Comparison of ENCODE assay signal across 11 cellular contexts in genomic region chr18:9595197-9595596, GRCh38. TPM values are rescaled to one million over a fixed set of nuclear protein-coding genes. Genes with fewer than 3 reads are reported as not detected.
DNase-seq lines count a peak whose midpoint lies in the region; ATAC-seq and TF ChIP-seq lines count a peak whose summit lies in the region.
"Had no signal": no experiment of that assay in that cellular context is flagged by ENCODE, and none has a peak within 500 bp of the region (broad histone marks: within the 10 kb centered on the region; RNA-seq: fewer than 3 reads in every experiment).

No MANE protein-coding gene starts in this region.

- peaks cover 0 to 8% (median 0%) of the 10 kb centered on the region in 3 donors for H3K9me3 ChIP-seq in esophagus squamous epithelium
- H3K9me3 ChIP-seq in adrenal gland (replicated peaks in 1 of 3) = peaks cover 0 to 3% (median 0%) of the 10 kb centered on the region in 3 donors

- DNase-seq in HT-29 (ENCODE audit: low spot score) = peak; percentile 19
- DNase-seq in esophagus squamous epithelium (lab: John Stamatoyannopoulos, UW) = no peak
- DNase-seq in stimulated activated effector memory CD8-positive, alpha-beta T cell treated with anti-CD3 and anti-CD28 coated beads, Interleukin-12 subunit alpha, Interleukin-12 subunit beta, amount 100 ng/mL, for 72 hours (ENCODE audit: low spot score in 2 of 2) = no peak
- no peak for DNase-seq in retina
- DNase-seq in NCI-H69 (lab: John Stamatoyannopoulos, UW) = no peak
- DNase-seq in NCI-H2029 (lab: John Stamatoyannopoulos, UW) = no peak
- DNase-seq in adrenal gland = no peak
- DNase-seq: erythroblast, NCI-H1694 had no signal

- TF ChIP-seq CTCF in esophagus squamous epithelium (IDR thresholded peaks at IDR 0.05) = no peak
- no peak for TF ChIP-seq CTCF in adrenal gland (IDR thresholded peaks at IDR 0.05)

- peaks cover 38% of the 10 kb centered on the region for H3K36me3 Mint-ChIP-seq in stimulated activated effector memory CD8-positive, alpha-beta T cell treated with anti-CD3 and anti-CD28 coated beads, Interleukin-12 subunit alpha, Interleukin-12 subunit beta, amount 100 ng/mL, for 72 hours

- H3K36me3 ChIP-seq in esophagus squamous epithelium (peaks cover 0 to 60% (median 5%) of the 10 kb centered on the region in 3 donors), adrenal gland (replicated peaks in 1 of 2) (peaks cover 0 to 7% of the 10 kb centered on the region in 2 donors)

- TF ChIP-seq POLR2A in esophagus squamous epithelium (IDR thresholded peaks at IDR 0.05) = no peak
- TF ChIP-seq POLR2A in adrenal gland (IDR thresholded peaks at IDR 0.05) = no peak

- H3K4me1 ChIP-seq in esophagus squamous epithelium = peaks cover 3 to 55% (median 21%) of the 10 kb centered on the region in 3 donors
- H3K4me1 ChIP-seq in adrenal gland (replicated peaks in 1 of 2) = peaks cover 10 to 22% of the 10 kb centered on the region in 2 donors

- peaks cover 39% of the 10 kb centered on the region for H3K4me1 Mint-ChIP-seq in stimulated activated effector memory CD8-positive, alpha-beta T cell treated with anti-CD3 and anti-CD28 coated beads, Interleukin-12 subunit alpha, Interleukin-12 subunit beta, amount 100 ng/mL, for 72 hours

- peak; percentile 9 for ATAC-seq in GM21619 (IDR thresholded peaks at IDR 0.05; ENCODE audit: unreplicated experiment)
- no peak for ATAC-seq in stimulated activated effector memory CD8-positive, alpha-beta T cell treated with anti-CD3 and anti-CD28 coated beads, Interleukin-12 subunit alpha, Interleukin-12 subunit beta, amount 100 ng/mL, for 72 hours

- peaks cover 8% of the 10 kb centered on the region for H3K9me3 Mint-ChIP-seq in stimulated activated effector memory CD8-positive, alpha-beta T cell treated with anti-CD3 and anti-CD28 coated beads, Interleukin-12 subunit alpha, Interleukin-12 subunit beta, amount 100 ng/mL, for 72 hours

- H3K27ac ChIP-seq in esophagus squamous epithelium (peak overlapping the region; percentile 5 to 74 (median 62)), adrenal gland (peak overlapping the region in 1 of 5 donors; percentile 29)

- peak overlapping the region in 1 of 4 donors; percentile 3 for H3K4me3 ChIP-seq in esophagus squamous epithelium
- H3K4me3 ChIP-seq in adrenal gland = no peak overlapping the region

- H3K27me3 ChIP-seq in esophagus squamous epithelium = no peaks in the 10 kb centered on the region
- no peaks in the 10 kb centered on the region for H3K27me3 ChIP-seq in adrenal gland

- peak overlapping the region; percentile 36 for H3K27ac Mint-ChIP-seq in stimulated activated effector memory CD8-positive, alpha-beta T cell treated with anti-CD3 and anti-CD28 coated beads, Interleukin-12 subunit alpha, Interleukin-12 subunit beta, amount 100 ng/mL, for 72 hours
- H3K27ac Mint-ChIP-seq: activated naive CD4-positive, alpha-beta T cell treated with anti-CD3 and anti-CD28 coated beads, Interleukin-2, amount 50 U/mL, for 24 hours had no signal

- intact Hi-C loops in esophagus squamous epithelium (cut with DNase I) = no loop called here
- intact Hi-C loops in adrenal gland (cut with DNase I) = no loop called here

- H3K4me3 Mint-ChIP-seq in stimulated activated effector memory CD8-positive, alpha-beta T cell treated with anti-CD3 and anti-CD28 coated beads, Interleukin-12 subunit alpha, Interleukin-12 subunit beta, amount 100 ng/mL, for 72 hours = no peak overlapping the region
- H3K4me3 Mint-ChIP-seq: activated naive CD4-positive, alpha-beta T cell treated with anti-CD3 and anti-CD28 coated beads, Interleukin-2, amount 50 U/mL, for 24 hours had no signal

RNA-seq across cellular contexts. Expression of gene PPP4R1, which starts 19.2 kb away (rescaled TPM):
- total RNA-seq in HT-29 (2014; rRNA removed; shearing (Covaris generic)) = 43.9 and 44.1 TPM in 2 replicates
- total RNA-seq in esophagus squamous epithelium = 100 to 1,000 TPM; 129 to 233 (median 186) TPM
- total RNA-seq in adrenal gland = 100 to 1,000 TPM in 1 of 8 donors, 10 to 100 TPM in 7; 22.8 to 104 (median 66.2) TPM
- 10 to 100 TPM; 25.7 to 56.4 (median 36.1) TPM for polyA plus RNA-seq in adrenal gland
